Comparison of ENCODE assay signal across 8 cellular contexts in the genomic region with DNA sequence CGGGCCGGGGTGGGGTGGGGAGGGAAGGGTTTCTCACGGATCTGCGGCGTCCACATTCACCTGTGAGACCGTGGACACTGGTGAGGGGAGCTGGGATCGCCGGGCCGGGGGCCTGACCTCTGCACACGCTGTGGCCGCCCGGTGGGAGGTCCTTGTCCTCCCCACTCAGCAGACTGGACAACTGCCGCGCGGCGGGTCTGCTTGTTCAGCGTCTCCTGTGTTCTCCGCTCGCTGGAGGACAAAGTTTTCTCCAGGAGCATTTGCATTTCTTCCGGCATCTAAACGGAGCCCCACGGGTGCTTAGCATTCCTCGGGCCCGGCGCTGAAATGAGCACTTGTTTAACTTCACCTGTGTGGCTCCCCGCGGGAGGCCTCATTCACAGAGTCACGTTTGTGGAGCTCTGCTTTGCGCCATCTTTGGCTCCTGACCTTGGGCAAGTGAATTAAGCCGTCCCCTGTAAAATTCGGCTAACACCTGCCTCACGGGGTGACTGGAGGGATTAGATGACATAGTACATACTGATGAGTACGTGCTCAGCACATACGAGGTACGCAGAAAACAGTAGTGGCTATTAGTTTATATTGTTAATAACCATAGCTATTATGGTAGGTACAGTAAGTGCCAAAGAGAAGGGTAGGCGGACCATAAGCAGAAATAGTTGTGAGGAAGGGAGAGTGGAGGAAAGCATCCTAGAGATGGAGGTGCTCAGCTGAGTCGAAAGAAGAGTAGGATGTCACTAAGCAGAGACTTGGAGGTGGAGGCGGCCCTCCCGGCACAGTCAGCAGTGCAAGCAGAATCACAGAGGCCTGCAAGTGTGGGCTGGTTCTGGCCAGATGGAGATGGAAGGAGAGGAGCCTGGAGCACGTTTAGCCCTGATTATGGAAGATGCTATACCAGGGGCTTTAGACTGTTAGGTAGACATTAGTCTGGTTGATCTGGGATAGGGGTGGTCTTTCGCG. TPM values are rescaled to one million over a fixed set of nuclear protein-coding genes. Genes with fewer than 3 reads are reported as not detected.
A peak's percentile ranks its signal among the peaks of the same experiment; 100 is the strongest.
DNase-seq lines count a peak whose midpoint lies in the region; ATAC-seq, FAIRE-seq and TF ChIP-seq lines count a peak whose summit lies in the region.

No MANE protein-coding gene starts in this region.

- TF ChIP-seq POLR2A in K562 (conservative IDR thresholded peaks at IDR 0.05) = no peak

- CTCF ChIA-PET in K562 (lab: Yijun Ruan, JAX; ENCODE audit: low intra/inter-chr PET ratio) = no interaction called here

- TF ChIP-seq CTCF in K562 (IDR thresholded peaks at IDR 0.05 in 2 of 3, conservative IDR thresholded peaks at IDR 0.05 in 1 of 3; ENCODE audit: insufficient read depth in 2 of 3, low read depth in 1 of 3, low read length in 3 of 3) (no peak), kidney epithelial cell (IDR thresholded peaks at IDR 0.05; ENCODE audit: insufficient read depth, low read length, poor library complexity, severe bottlenecking) (no peak)

- H3K27ac ChIP-seq in K562 (ENCODE audit: extremely low read depth, low read depth, low read length) = peak overlapping the region; percentile 79

- H4K20me1 ChIP-seq in K562 (replicated peaks; ENCODE audit: control insufficient read depth, insufficient read depth, low read length) = no peaks in the 10 kb centered on the region

- no peak for TF ChIP-seq RAD21 in K562 (CRISPR knock-in tag; conservative IDR thresholded peaks at IDR 0.05 in 1 of 2, IDR thresholded peaks at IDR 0.05 in 1 of 2)

- no peaks in the 10 kb centered on the region for H3K9me3 ChIP-seq in K562 (replicated peaks; ENCODE audit: control insufficient read depth, insufficient read depth, low read depth, low read length)

- H3K27me3 ChIP-seq in K562 (ENCODE audit: control insufficient read depth in 2 of 2, insufficient read depth in 2 of 2, low read length in 2 of 2) (no peaks in the 10 kb centered on the region), kidney epithelial cell (ENCODE audit: control insufficient read depth, insufficient read depth, low read length) (no peaks in the 10 kb centered on the region)

- POLR2A ChIA-PET in K562 (lab: Yijun Ruan, JAX) = interaction anchor here (0.6 to 1.3 kb wide), 3 partner anchors 29 to 74 kb away, joined by 3 read pairs; no protein-coding TSS in a partner anchor

- DNase-seq in NCI-H748 (lab: John Stamatoyannopoulos, UW; ENCODE audit: unreplicated experiment) (peak; percentile 54), NCI-H748 treated with DMSO at 0.1 percent for 48 hours (lab: John Stamatoyannopoulos, UW) (no peak), M059J (ENCODE audit: low read depth) (peak; percentile 15), K562 (ENCODE audit: extremely low read depth in 1 of 4, low spot score in 3 of 4) (peak; percentile 35 to 59 (median 48)), kidney epithelial cell (ENCODE audit: low read depth) (no peak), cerebellar nuclear complex (lab: John Stamatoyannopoulos, UW) (no peak), medulla oblongata (ENCODE audit: extremely low spot score) (no peak)
- DNase-seq in stimulated activated CD4-positive, alpha-beta T cell treated with anti-CD3 and anti-CD28 coated beads, Interleukin-4, amount 100 ng/mL, for 24 hours = peak; percentile 11

- peaks cover 31% of the 10 kb centered on the region for H3K79me2 ChIP-seq in K562 (ENCODE audit: control insufficient read depth, insufficient read depth, low read length)

- in situ Hi-C loops in K562 (cut with MboI) = no loop called here

- FAIRE-seq in K562 (lab: Jason Lieb, UNC) = peak; percentile 42

- BruUV-seq in K562 (replicated peaks; lab: Mats Ljungman, UMichigan) = TSS peak; percentile 29

- H3K4me3 ChIP-seq in K562 (peak overlapping the region; percentile 72), kidney epithelial cell (ENCODE audit: low read depth, low read length) (peak overlapping the region; percentile 99)

- ATAC-seq in K562 = peak; percentile 63

- H3K9me1 ChIP-seq in K562 (ENCODE audit: control insufficient read depth, insufficient read depth, low read length) = no peaks in the 10 kb centered on the region

- peaks cover 5 to 12% of the 10 kb centered on the region in 2 experiments; a peak in 4 of 5 replicates for H3K4me1 ChIP-seq in K562 (replicated peaks in 1 of 2; ENCODE audit: control insufficient read depth in 2 of 2, insufficient read depth in 2 of 2, low read length in 2 of 2)

- H3K4me2 ChIP-seq in K562 (ENCODE audit: insufficient read depth, low read length) = peak overlapping the region; percentile 89

- intact Hi-C loops in K562 (cut with micrococcal nuclease) = no loop called here

- peak overlapping the region; percentile 85 for H2AFZ ChIP-seq in K562 (ENCODE audit: low read depth, low read length)

- peaks cover 61% of the 10 kb centered on the region; the same call in 2 of the 3 replicates for H3K36me3 ChIP-seq in K562 (ENCODE audit: control insufficient read depth, insufficient read depth, low read length)
- H3K36me3 ChIP-seq in kidney epithelial cell (ENCODE audit: control insufficient read depth, insufficient read depth, low read length) = peaks cover 8% of the 10 kb centered on the region

- H3K9ac ChIP-seq in K562 (ENCODE audit: insufficient read depth in 1 of 2, low read depth in 2 of 2, low read length in 2 of 2) = peak overlapping the region; percentile 78 to 97

- no peak for TF ChIP-seq EP300 in K562 (IDR thresholded peaks at IDR 0.05; ENCODE audit: low read length)

- 2% methylated on average over 37 of the region's 42 CpGs for WGBS in K562 (ENCODE audit: insufficient coverage, low coverage, missing lambda C conversion rate)

TF ChIP-seq in K562, 482 proteins besides CTCF, POLR2A, EP300 and RAD21 (continues in another document):
- TF ChIP-seq, protein P1, sequence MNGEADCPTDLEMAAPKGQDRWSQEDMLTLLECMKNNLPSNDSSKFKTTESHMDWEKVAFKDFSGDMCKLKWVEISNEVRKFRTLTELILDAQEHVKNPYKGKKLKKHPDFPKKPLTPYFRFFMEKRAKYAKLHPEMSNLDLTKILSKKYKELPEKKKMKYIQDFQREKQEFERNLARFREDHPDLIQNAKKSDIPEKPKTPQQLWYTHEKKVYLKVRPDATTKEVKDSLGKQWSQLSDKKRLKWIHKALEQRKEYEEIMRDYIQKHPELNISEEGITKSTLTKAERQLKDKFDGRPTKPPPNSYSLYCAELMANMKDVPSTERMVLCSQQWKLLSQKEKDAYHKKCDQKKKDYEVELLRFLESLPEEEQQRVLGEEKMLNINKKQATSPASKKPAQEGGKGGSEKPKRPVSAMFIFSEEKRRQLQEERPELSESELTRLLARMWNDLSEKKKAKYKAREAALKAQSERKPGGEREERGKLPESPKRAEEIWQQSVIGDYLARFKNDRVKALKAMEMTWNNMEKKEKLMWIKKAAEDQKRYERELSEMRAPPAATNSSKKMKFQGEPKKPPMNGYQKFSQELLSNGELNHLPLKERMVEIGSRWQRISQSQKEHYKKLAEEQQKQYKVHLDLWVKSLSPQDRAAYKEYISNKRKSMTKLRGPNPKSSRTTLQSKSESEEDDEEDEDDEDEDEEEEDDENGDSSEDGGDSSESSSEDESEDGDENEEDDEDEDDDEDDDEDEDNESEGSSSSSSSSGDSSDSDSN (IDR thresholded peaks at IDR 0.05; ENCODE audit: borderline replicate concordance in 1 of 2, low read depth in 2 of 2, low read length in 2 of 2) = no peak

RNA-seq across cellular contexts. Expression of a gene that starts 0.9 kb away (rescaled TPM):
- 29.6 and 45.2 TPM in 2 replicates for total RNA-seq in M059J (2014; rRNA removed; shearing (Covaris generic))
- total RNA-seq in K562 (2011; cell fraction: chromatin; rRNA removed; ENCODE audit: low replicate concordance) = 143 and 244 TPM in 2 replicates
- total RNA-seq in K562 (2011; cell fraction: nucleolus; rRNA removed) = 146 and 197 TPM in 2 replicates
- total RNA-seq in K562 (2011; cell fraction: nucleoplasm; rRNA removed) = 117 and 144 TPM in 2 replicates
- total RNA-seq in K562 (2014; rRNA removed) (47.2 and 52.2 TPM in 2 replicates), K562 (2014; rRNA removed; fragmentation: Illumina TruSeq; extraction: Trizol) (28.6 and 28.8 TPM in 2 replicates), K562 (2015; rRNA removed; fragmentation: Illumina TruSeq; extraction: Trizol) (38.2 and 38.7 TPM in 2 replicates), K562 (2021) (46.0 and 47.2 TPM in 2 replicates), kidney epithelial cell (20.8 and 23.3 TPM in 2 replicates)
- polyA plus RNA-seq in K562 (2011; rRNA removed) (35.3 and 36.7 TPM in 2 replicates), K562 (2014; fragmentation: Illumina TruSeq; extraction: Trizol) (33.3 and 36.3 TPM in 2 replicates), K562 (2014; fragmentation: Nextera tagmentation; extraction: Ambion mirVana) (1 to 10 TPM; 2.3 to 3.7 TPM), K562 (2014; rRNA removed) (49.9 and 54.1 TPM in 2 replicates)
- polyA plus RNA-seq in K562 (2011; cell fraction: cytosol; rRNA removed) = 28.7 and 36.3 TPM in 2 replicates
- polyA plus RNA-seq in K562 (2011; cell fraction: nucleus; rRNA removed) = 224 and 236 TPM in 2 replicates
- polyA plus RNA-seq in K562 (2012) = 31.9 and 36.3 TPM in 2 replicates
- 24.6 and 28.1 TPM in 2 replicates for polyA minus RNA-seq in K562 (2011; rRNA and poly(A)+ RNA removed)
- polyA minus RNA-seq in K562 (2011; cell fraction: cytosol; rRNA and poly(A)+ RNA removed) = 11.9 and 14.3 TPM in 2 replicates
- 113 and 153 TPM in 2 replicates for polyA minus RNA-seq in K562 (2011; cell fraction: nucleus; rRNA and poly(A)+ RNA removed)

RNA-seq across cellular contexts. Expression of a gene that starts 39.7 kb away (rescaled TPM):
- 19.8 and 26.7 TPM in 2 replicates for total RNA-seq in M059J (2014; rRNA removed; shearing (Covaris generic))
- total RNA-seq in K562 (2011; cell fraction: chromatin; rRNA removed; ENCODE audit: low replicate concordance) = 29.5 and 46.4 TPM in 2 replicates
- total RNA-seq in K562 (2011; cell fraction: nucleolus; rRNA removed) = 24.9 and 26.0 TPM in 2 replicates
- 25.7 and 26.0 TPM in 2 replicates for total RNA-seq in K562 (2011; cell fraction: nucleoplasm; rRNA removed)
- total RNA-seq in K562 (2014; rRNA removed) (12.6 and 15.1 TPM in 2 replicates), K562 (2014; rRNA removed; fragmentation: Illumina TruSeq; extraction: Trizol) (7.8 and 8.6 TPM in 2 replicates), K562 (2015; rRNA removed; fragmentation: Illumina TruSeq; extraction: Trizol) (12.8 and 14.8 TPM in 2 replicates), K562 (2021) (20.5 and 22.5 TPM in 2 replicates), kidney epithelial cell (3.8 and 4.5 TPM in 2 replicates)
- polyA plus RNA-seq in K562 (2011; rRNA removed) (12.9 and 13.9 TPM in 2 replicates), K562 (2014; fragmentation: Illumina TruSeq; extraction: Trizol) (17.2 and 18.0 TPM in 2 replicates), K562 (2014; fragmentation: Nextera tagmentation; extraction: Ambion mirVana) (1 to 10 TPM; 2.5 to 3.5 TPM), K562 (2014; rRNA removed) (16.6 and 19.6 TPM in 2 replicates)
- polyA plus RNA-seq in K562 (2011; cell fraction: cytosol; rRNA removed) = 13.1 and 14.9 TPM in 2 replicates
- 16.7 and 24.3 TPM in 2 replicates for polyA plus RNA-seq in K562 (2011; cell fraction: nucleus; rRNA removed)
- polyA plus RNA-seq in K562 (2012) = 15.6 and 22.6 TPM in 2 replicates
- polyA minus RNA-seq in K562 (2011; rRNA and poly(A)+ RNA removed) = 6.6 and 6.7 TPM in 2 replicates
- 7.7 and 11.9 TPM in 2 replicates for polyA minus RNA-seq in K562 (2011; cell fraction: cytosol; rRNA and poly(A)+ RNA removed)
- 8.8 and 11.9 TPM in 2 replicates for polyA minus RNA-seq in K562 (2011; cell fraction: nucleus; rRNA and poly(A)+ RNA removed)

Comparison
In these comparisons a context has a peak if more than half of its experiments do, and no peak if none do; other contexts are left out.
1. DNase-seq: peak in NCI-H748 (single experiment), M059J (single experiment), K562 (4 of 4) and stimulated activated CD4-positive, alpha-beta T cell treated with anti-CD3 and anti-CD28 coated beads, Interleukin-4, amount 100 ng/mL, for 24 hours (single experiment); none in NCI-H748 treated with DMSO at 0.1 percent for 48 hours (single experiment), kidney epithelial cell (single experiment), cerebellar nuclear complex (0 of 2) and medulla oblongata (single experiment).